Comparison of ENCODE assay signal across 13 cellular contexts in genomic region chr1:230340778-230341546, GRCh38.
"Had no signal": no experiment of that assay in that cellular context is flagged by ENCODE, and none has a peak within 500 bp of the region (broad histone marks: within the 10 kb centered on the region; RNA-seq: fewer than 3 reads in every experiment).

No MANE protein-coding gene starts in this region.

- H3K4me3 ChIP-seq: mucosa of descending colon, tibial artery had no signal

- H3K27me3 ChIP-seq: tibial artery had no signal

- H3K36me3 ChIP-seq: tibial artery had no signal

- ATAC-seq: activated CD4-positive, CD25-positive, alpha-beta regulatory T cell treated with anti-CD3 and anti-CD28 coated beads, Interleukin-2, amount 50 U/mL, for 24 hours; effector memory CD8-positive, alpha-beta T cell; mucosa of descending colon; naive thymus-derived CD8-positive, alpha-beta T cell; sciatic nerve; T-cell had no signal

- H3K27ac ChIP-seq: tibial artery had no signal

- H3K4me1 ChIP-seq: tibial artery had no signal

- H3K9me3 ChIP-seq: mucosa of descending colon, tibial artery had no signal

- DNase-seq: activated CD4-positive, alpha-beta T cell treated with anti-CD3 and anti-CD28 coated beads, Interleukin-2, amount 50 U/mL, for 1 hour; activated CD8-positive, alpha-beta memory T cell treated with anti-CD3 and anti-CD28 coated beads for 24 hours; activated gamma-delta T cell treated with Interleukin-2 at 50 U/mL for 16 hours; cerebellar nuclear complex; effector memory CD8-positive, alpha-beta T cell; foreskin melanocyte; mucosa of descending colon; naive thymus-derived CD8-positive, alpha-beta T cell; T-cell; T-helper 9 cell; tibial artery had no signal
